Comparison of ENCODE assay signal across 9 cellular contexts in genomic region chr14:91250912-91251311, GRCh38. TPM values are rescaled to one million over a fixed set of nuclear protein-coding genes. Genes with fewer than 3 reads are reported as not detected.
DNase-seq lines count a peak whose midpoint lies in the region; ATAC-seq and TF ChIP-seq lines count a peak whose summit lies in the region.
"Had no signal": no experiment of that assay in that cellular context is flagged by ENCODE, and none has a peak within 500 bp of the region (broad histone marks: within the 10 kb centered on the region; RNA-seq: fewer than 3 reads in every experiment).

No MANE protein-coding gene starts in this region.

- H3K9me3 ChIP-seq in OCI-LY7 (ENCODE audit: low read length) (no peaks in the 10 kb centered on the region), uterus (no peaks in the 10 kb centered on the region)

- H3K4me3 ChIP-seq in OCI-LY7 (ENCODE audit: low read depth, low read length, poor library complexity, severe bottlenecking) (no peak overlapping the region), uterus (no peak overlapping the region)

- peak overlapping the region; percentile 75 for H3K27ac ChIP-seq in OCI-LY7 (ENCODE audit: low read depth, low read length, poor library complexity, severe bottlenecking)
- H3K27ac ChIP-seq in uterus = no peak overlapping the region

- peaks cover 4% of the 10 kb centered on the region for H3K9me3 Mint-ChIP-seq in stimulated activated naive CD8-positive, alpha-beta T cell treated with anti-CD3 and anti-CD28 coated beads, Interleukin-15, Interleukin-2, amounts not matched to agents 100 ng/mL and 50 ng/mL, for 24 hours
- peaks cover 6 to 8% of the 10 kb centered on the region in 2 donors for H3K9me3 Mint-ChIP-seq in stimulated activated naive CD8-positive, alpha-beta T cell treated with anti-CD3 and anti-CD28 coated beads, Interleukin-15, amount 100 ng/mL, for 72 hours
- H3K9me3 Mint-ChIP-seq in immature natural killer cell = no peaks in the 10 kb centered on the region

- no TSS peak for BruUV-seq in OCI-LY7 (replicated peaks; lab: Mats Ljungman, UMichigan)

- no peaks in the 10 kb centered on the region for H3K27me3 ChIP-seq in uterus

- H3K36me3 ChIP-seq in OCI-LY7 (ENCODE audit: insufficient read depth, low read length) = no peaks in the 10 kb centered on the region
- H3K36me3 ChIP-seq in uterus = no peaks in the 10 kb centered on the region

- H3K4me1 Mint-ChIP-seq in stimulated activated naive CD8-positive, alpha-beta T cell treated with anti-CD3 and anti-CD28 coated beads, Interleukin-15, Interleukin-2, amounts not matched to agents 100 ng/mL and 50 ng/mL, for 24 hours (ENCODE audit: low read depth) = peaks cover 87% of the 10 kb centered on the region
- peaks cover 92% of the 10 kb centered on the region for H3K4me1 Mint-ChIP-seq in stimulated activated naive CD8-positive, alpha-beta T cell treated with anti-CD3 and anti-CD28 coated beads, Interleukin-15, amount 100 ng/mL, for 72 hours
- H3K4me1 Mint-ChIP-seq in immature natural killer cell = peaks cover 82 to 90% of the 10 kb centered on the region in 2 donors

- H3K4me2 ChIP-seq in OCI-LY7 (ENCODE audit: low read length) = peak overlapping the region; percentile 76

- TF ChIP-seq CTCF in OCI-LY7 (conservative IDR thresholded peaks at IDR 0.05; ENCODE audit: low read length) (no peak), uterus (IDR thresholded peaks at IDR 0.05) (no peak)

- no peaks in the 10 kb centered on the region for H3K27me3 Mint-ChIP-seq in stimulated activated naive CD8-positive, alpha-beta T cell treated with anti-CD3 and anti-CD28 coated beads, Interleukin-15, Interleukin-2, amounts not matched to agents 100 ng/mL and 50 ng/mL, for 24 hours
- H3K27me3 Mint-ChIP-seq in stimulated activated naive CD8-positive, alpha-beta T cell treated with anti-CD3 and anti-CD28 coated beads, Interleukin-15, amount 100 ng/mL, for 72 hours = no peaks in the 10 kb centered on the region
- peaks cover 23 to 51% (median 38%) of the 10 kb centered on the region in 3 donors for H3K27me3 Mint-ChIP-seq in immature natural killer cell (ENCODE audit: low read depth in 3 of 3)

- H3K79me2 ChIP-seq in OCI-LY7 (ENCODE audit: insufficient read depth, low read depth, low read length) = no peaks in the 10 kb centered on the region

- CTCF ChIA-PET in OCI-LY7 (lab: Charles Lee; ENCODE audit: unreplicated experiment) = no interaction called here

- peak overlapping the region; percentile 97; the same call in 1 of the 2 replicates for H2AFZ ChIP-seq in OCI-LY7 (ENCODE audit: low read length)

- peak overlapping the region; percentile 84 for H3K27ac Mint-ChIP-seq in stimulated activated naive CD8-positive, alpha-beta T cell treated with anti-CD3 and anti-CD28 coated beads, Interleukin-15, Interleukin-2, amounts not matched to agents 100 ng/mL and 50 ng/mL, for 24 hours
- H3K27ac Mint-ChIP-seq in stimulated activated naive CD8-positive, alpha-beta T cell treated with anti-CD3 and anti-CD28 coated beads, Interleukin-15, amount 100 ng/mL, for 72 hours = no peak overlapping the region
- peak overlapping the region; percentile 86 to 99 (median 92) for H3K27ac Mint-ChIP-seq in immature natural killer cell

- H3K4me1 ChIP-seq in OCI-LY7 (ENCODE audit: insufficient read depth, low read length, poor library complexity, severe bottlenecking) (peaks cover 72% of the 10 kb centered on the region), uterus (peaks cover 0 to 12% of the 10 kb centered on the region in 2 donors)

- TF ChIP-seq POLR2A in uterus (IDR thresholded peaks at IDR 0.05) = no peak

- intact Hi-C loops in OCI-LY7 (cut with micrococcal nuclease; ENCODE audit: unreplicated experiment) (no loop called here), uterus (cut with DNase I; ENCODE audit: low total_unique reads) (no loop called here)

- POLR2A ChIA-PET in OCI-LY7 (lab: Charles Lee) = interaction anchor here (2.2 kb wide), 1 partner anchor 9 kb away, joined by 12 read pairs; no protein-coding TSS in a partner anchor

- H3K4me3 Mint-ChIP-seq in stimulated activated naive CD8-positive, alpha-beta T cell treated with anti-CD3 and anti-CD28 coated beads, Interleukin-15, Interleukin-2, amounts not matched to agents 100 ng/mL and 50 ng/mL, for 24 hours = no peak overlapping the region
- H3K4me3 Mint-ChIP-seq in stimulated activated naive CD8-positive, alpha-beta T cell treated with anti-CD3 and anti-CD28 coated beads, Interleukin-15, amount 100 ng/mL, for 72 hours = peak overlapping the region in 1 of 2 donors; percentile 67
- H3K4me3 Mint-ChIP-seq in immature natural killer cell = peak overlapping the region; percentile 55 to 78 (median 76)

- H4K20me1 ChIP-seq in OCI-LY7 (ENCODE audit: insufficient read depth, low read length) = no peaks in the 10 kb centered on the region

- peaks cover 12% of the 10 kb centered on the region for H3K36me3 Mint-ChIP-seq in stimulated activated naive CD8-positive, alpha-beta T cell treated with anti-CD3 and anti-CD28 coated beads, Interleukin-15, Interleukin-2, amounts not matched to agents 100 ng/mL and 50 ng/mL, for 24 hours (ENCODE audit: low read depth)
- peaks cover 4 to 12% (median 5%) of the 10 kb centered on the region in 3 donors for H3K36me3 Mint-ChIP-seq in immature natural killer cell

- H3K9me2 ChIP-seq in OCI-LY7 (ENCODE audit: insufficient read depth, low read length) = no peaks in the 10 kb centered on the region

- ATAC-seq in stimulated activated naive CD8-positive, alpha-beta T cell treated with anti-CD3 and anti-CD28 coated beads, Interleukin-15, amount 100 ng/mL, for 72 hours = no peak
- ATAC-seq in HG02588 (IDR thresholded peaks at IDR 0.05; ENCODE audit: unreplicated experiment) = no peak

- DNase-seq in stimulated activated naive CD8-positive, alpha-beta T cell treated with anti-CD3 and anti-CD28 coated beads, Interleukin-15, amount 100 ng/mL, for 72 hours = no peak
- DNase-seq in OCI-LY7 (ENCODE audit: low spot score) = no peak
- DNase-seq in immature natural killer cell = no peak
- no peak for DNase-seq in uterus
- no peak for DNase-seq in KG1 (lab: John Stamatoyannopoulos, UW)
- DNase-seq in D341Med (ENCODE audit: low spot score) = no peak
- DNase-seq: T-helper 9 cell had no signal

RNA-seq across cellular contexts. Expression of gene GPR68, which starts 6.4 kb away (rescaled TPM):
- 0.13 and 0.85 TPM in 2 replicates for total RNA-seq in OCI-LY7 (2014; rRNA removed; shearing (Covaris generic))
- total RNA-seq in OCI-LY7 (2022) (0.41 and 0.84 TPM in 2 replicates), uterus (under 1 TPM in 2 of 4 donors, not detected in 2; 0.48 to 0.98 TPM)
- polyA plus RNA-seq in immature natural killer cell = 10 to 100 TPM; 19.0 to 40.4 (median 22.4) TPM

Comparison
In these comparisons a context has a peak if more than half of its experiments do, and no peak if none do; other contexts are left out.
1. H3K27ac Mint-ChIP-seq: peak in stimulated activated naive CD8-positive, alpha-beta T cell treated with anti-CD3 and anti-CD28 coated beads, Interleukin-15, Interleukin-2, amounts not matched to agents 100 ng/mL and 50 ng/mL, for 24 hours (single experiment) and immature natural killer cell (6 of 6); none in stimulated activated naive CD8-positive, alpha-beta T cell treated with anti-CD3 and anti-CD28 coated beads, Interleukin-15, amount 100 ng/mL, for 72 hours (0 of 2).